ENCODE assay signal across 8 cellular contexts in the genomic region with DNA sequence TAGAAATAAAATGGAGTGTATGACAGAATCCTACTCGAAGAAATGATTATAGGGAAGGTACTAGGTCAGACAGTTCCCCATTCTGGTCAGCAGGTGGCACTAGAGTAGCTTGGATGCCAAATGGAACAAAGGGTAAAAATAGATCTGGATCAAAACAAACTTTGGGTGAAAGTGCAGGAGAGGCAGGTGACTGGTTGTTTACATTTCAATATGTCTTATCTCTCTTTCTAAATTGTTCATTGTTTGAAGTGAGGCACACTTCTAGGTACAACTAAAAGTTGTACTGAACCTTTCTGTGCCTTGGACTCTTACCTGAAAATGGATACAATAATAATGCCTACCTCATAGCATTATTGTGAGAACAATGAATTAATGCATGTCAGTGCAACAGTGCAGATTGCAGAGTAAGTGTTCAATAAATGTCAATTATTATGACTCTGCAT.
A peak's percentile ranks its signal among the peaks of the same experiment; 100 is the strongest.
DNase-seq lines count a peak whose midpoint lies in the region; ATAC-seq and TF ChIP-seq lines count a peak whose summit lies in the region.

No MANE protein-coding gene starts in this region.

- H3K36me3 ChIP-seq in DOHH2 (ENCODE audit: control insufficient read depth, low read length) (no peaks in the 10 kb centered on the region), tibial artery (no peaks in the 10 kb centered on the region)

- H3K4me3 ChIP-seq in DOHH2 (ENCODE audit: low read length) (no peak overlapping the region), fibroblast of villous mesenchyme (ENCODE audit: low read depth, low read length) (no peak overlapping the region), tibial artery (no peak overlapping the region)

- ATAC-seq in GM21825 (IDR thresholded peaks at IDR 0.05; ENCODE audit: unreplicated experiment) = peak; percentile 73
- ATAC-seq in omental fat pad (ENCODE audit: low FRiP score) = peak; percentile 70

- H3F3A ChIP-seq in DOHH2 (ENCODE audit: control insufficient read depth, insufficient read depth) = no peaks in the 10 kb centered on the region

- no peaks in the 10 kb centered on the region for H3K79me2 ChIP-seq in DOHH2 (ENCODE audit: control insufficient read depth, low read length)

- H4K20me1 ChIP-seq in DOHH2 (ENCODE audit: control insufficient read depth, insufficient read depth, low read depth, low read length) = no peaks in the 10 kb centered on the region

- H3K4me2 ChIP-seq in DOHH2 (ENCODE audit: low read length) = no peak overlapping the region

- intact Hi-C loops in tibial artery (cut with DNase I; ENCODE audit: low total_unique reads) = loop anchor here (2.0 to 5.0 kb wide), 2 partner anchors 171 to 391 kb away; no protein-coding TSS in a partner anchor

- H3K9me2 ChIP-seq in DOHH2 (replicated peaks; ENCODE audit: control insufficient read depth, low read length) = no peaks in the 10 kb centered on the region

- H3K4me1 ChIP-seq in DOHH2 (ENCODE audit: control insufficient read depth, low read length) (no peaks in the 10 kb centered on the region), tibial artery (no peaks in the 10 kb centered on the region)

- H3K27me3 ChIP-seq in DOHH2 (ENCODE audit: control insufficient read depth, low read length) (peaks cover 6% of the 10 kb centered on the region; the same call in 1 of the 2 replicates), tibial artery (no peaks in the 10 kb centered on the region)

- DNase-seq in LoVo (ENCODE audit: low spot score) (peak; percentile 89), RPMI7951 (ENCODE audit: low read depth) (peak; percentile 54), fibroblast of villous mesenchyme (ENCODE audit: low read depth) (peak; percentile 73), omental fat pad (ENCODE audit: low spot score) (peak; percentile 58), tibial artery (peak; percentile 70 to 75)
- peak; percentile 24 to 40 for DNase-seq in activated T-helper 1 cell treated with anti-CD3 and anti-CD28 coated beads, Interleukin-2, amount 50 U/mL, for 16 hours (ENCODE audit: low read depth in 1 of 2, low spot score in 1 of 2)

- H3K9me3 ChIP-seq in DOHH2 (ENCODE audit: control insufficient read depth, insufficient read depth, low read length) = no peaks in the 10 kb centered on the region
- H3K9me3 ChIP-seq in tibial artery = no peaks in the 10 kb centered on the region

- peak; percentile 87 for TF ChIP-seq CTCF in DOHH2 (IDR thresholded peaks at IDR 0.05; ENCODE audit: low read depth, low read length, poor library complexity, severe bottlenecking)
- peak; percentile 94 for TF ChIP-seq CTCF in fibroblast of villous mesenchyme (IDR thresholded peaks at IDR 0.05; ENCODE audit: insufficient read depth, low read depth, low read length)
- TF ChIP-seq CTCF in omental fat pad (IDR thresholded peaks at IDR 0.05) = peak in 2 of 3 donors; percentile 59 to 86
- TF ChIP-seq CTCF in tibial artery (IDR thresholded peaks at IDR 0.05) = peak; percentile 93 to 94

- no peak overlapping the region for H3K27ac ChIP-seq in DOHH2 (ENCODE audit: low read depth, low read length)
- H3K27ac ChIP-seq in tibial artery = no peak overlapping the region

Comparison
In these comparisons a context has a peak if more than half of its experiments do, and no peak if none do; other contexts are left out.
1. DNase-seq: peak in every context shown above with its lines; median percentile 89 in LoVo; 73 in fibroblast of villous mesenchyme; 72 in tibial artery; 58 in omental fat pad; 54 in RPMI7951; 32 in activated T-helper 1 cell treated with anti-CD3 and anti-CD28 coated beads, Interleukin-2, amount 50 U/mL, for 16 hours.